In the genomic region with DNA sequence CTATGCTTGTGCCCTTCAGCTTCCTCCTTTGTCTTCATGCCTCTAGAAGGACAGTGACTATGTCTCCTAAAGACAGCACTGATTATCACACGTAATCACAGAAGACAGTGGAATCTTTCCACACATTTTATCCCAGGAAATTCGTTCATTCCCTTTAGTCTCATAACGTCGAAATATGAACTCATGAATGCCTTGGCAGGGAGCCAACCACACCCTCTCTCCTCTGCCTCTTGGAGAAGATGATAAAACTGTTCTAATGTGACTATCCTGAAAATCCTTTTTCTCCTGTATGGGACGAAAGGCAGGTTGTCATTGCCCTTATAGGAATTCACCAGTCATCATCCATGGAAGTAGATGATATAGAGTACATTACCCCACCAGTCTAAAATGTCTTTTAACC, we compare ENCODE assay signal across 22 cellular contexts.
DNase-seq lines count a peak whose midpoint lies in the region; ATAC-seq and TF ChIP-seq lines count a peak whose summit lies in the region.
"Had no signal": no experiment of that assay in that cellular context is flagged by ENCODE, and none has a peak within 500 bp of the region (broad histone marks: within the 10 kb centered on the region; RNA-seq: fewer than 3 reads in every experiment).

No MANE protein-coding gene starts in this region.

- H3K4me3 Mint-ChIP-seq in activated T-helper 1 cell treated with anti-CD3 and anti-CD28 coated beads, Interleukin-12 subunit alpha, Interleukin-12 subunit beta, Interleukin-2, Interleukin-4 antibody, amounts not matched to agents 30 ng/mL and 10 ng/mL and 1 ng/mL, durations not matched to agents 14 hours and 24 hours and 36 hours: no peak overlapping the region
- H3K4me3 Mint-ChIP-seq: activated CD8-positive, alpha-beta memory T cell treated with anti-CD3 and anti-CD28 coated beads, Interleukin-2, amount 10 ng/mL, durations not matched to agents 7 days and 5 days; activated naive CD8-positive, alpha-beta T cell; stimulated activated effector memory CD8-positive, alpha-beta T cell treated with anti-CD3 and anti-CD28 coated beads, Interleukin-12 subunit alpha, Interleukin-12 subunit beta, amount 100 ng/mL, for 72 hours had no signal

- no peak overlapping the region for H3K27ac Mint-ChIP-seq in activated T-helper 1 cell treated with anti-CD3 and anti-CD28 coated beads, Interleukin-12 subunit alpha, Interleukin-12 subunit beta, Interleukin-2, Interleukin-4 antibody, amounts not matched to agents 30 ng/mL and 10 ng/mL and 1 ng/mL, durations not matched to agents 14 hours and 24 hours and 36 hours
- H3K27ac Mint-ChIP-seq: activated CD8-positive, alpha-beta memory T cell treated with anti-CD3 and anti-CD28 coated beads, Interleukin-2, amount 10 ng/mL, durations not matched to agents 7 days and 5 days; activated naive CD8-positive, alpha-beta T cell; stimulated activated effector memory CD8-positive, alpha-beta T cell treated with anti-CD3 and anti-CD28 coated beads, Interleukin-12 subunit alpha, Interleukin-12 subunit beta, amount 100 ng/mL, for 72 hours had no signal

- H3K9me2 ChIP-seq in GM23248 (ENCODE audit: insufficient read depth): no peaks in the 10 kb centered on the region; the same call in 1 of the 2 replicates

- H2AFZ ChIP-seq in GM23248: no peak overlapping the region

- no peaks in the 10 kb centered on the region for H3K36me3 ChIP-seq in GM23248 (ENCODE audit: low read depth)

- TF ChIP-seq POLR2A in GM18505 (IDR thresholded peaks at IDR 0.05; ENCODE audit: borderline replicate concordance, extremely low read depth, insufficient read depth, insufficient read length): no peak

- no peak for ATAC-seq in GM18505 (IDR thresholded peaks at IDR 0.05; ENCODE audit: unreplicated experiment)
- ATAC-seq: activated CD8-positive, alpha-beta memory T cell treated with anti-CD3 and anti-CD28 coated beads, Interleukin-2, amount 10 ng/mL, durations not matched to agents 7 days and 5 days; foreskin keratinocyte; psoas muscle; stimulated activated effector memory CD8-positive, alpha-beta T cell treated with anti-CD3 and anti-CD28 coated beads, Interleukin-12 subunit alpha, Interleukin-12 subunit beta, amount 100 ng/mL, for 72 hours had no signal

- H3K4me3 ChIP-seq in GM23248 (no peak overlapping the region), fibroblast of villous mesenchyme (ENCODE audit: low read depth, low read length) (no peak overlapping the region)
- H3K4me3 ChIP-seq: psoas muscle had no signal

- no peaks in the 10 kb centered on the region for H3K36me3 Mint-ChIP-seq in activated T-helper 1 cell treated with anti-CD3 and anti-CD28 coated beads, Interleukin-12 subunit alpha, Interleukin-12 subunit beta, Interleukin-2, Interleukin-4 antibody, amounts not matched to agents 30 ng/mL and 10 ng/mL and 1 ng/mL, durations not matched to agents 14 hours and 24 hours and 36 hours (ENCODE audit: low read depth)
- H3K36me3 Mint-ChIP-seq: activated CD8-positive, alpha-beta memory T cell treated with anti-CD3 and anti-CD28 coated beads, Interleukin-2, amount 10 ng/mL, durations not matched to agents 7 days and 5 days; activated naive CD8-positive, alpha-beta T cell; stimulated activated effector memory CD8-positive, alpha-beta T cell treated with anti-CD3 and anti-CD28 coated beads, Interleukin-12 subunit alpha, Interleukin-12 subunit beta, amount 100 ng/mL, for 72 hours had no signal

- no peaks in the 10 kb centered on the region for H3K9me3 ChIP-seq in GM23248 (ENCODE audit: low read depth)
- H3K9me3 ChIP-seq: Caco-2, psoas muscle had no signal

- no peaks in the 10 kb centered on the region for H3K9me3 Mint-ChIP-seq in activated T-helper 1 cell treated with anti-CD3 and anti-CD28 coated beads, Interleukin-12 subunit alpha, Interleukin-12 subunit beta, Interleukin-2, Interleukin-4 antibody, amounts not matched to agents 30 ng/mL and 10 ng/mL and 1 ng/mL, durations not matched to agents 14 hours and 24 hours and 36 hours
- H3K9me3 Mint-ChIP-seq: stimulated activated effector memory CD8-positive, alpha-beta T cell treated with anti-CD3 and anti-CD28 coated beads, Interleukin-12 subunit alpha, Interleukin-12 subunit beta, amount 100 ng/mL, for 72 hours had no signal

- H3K79me2 ChIP-seq in GM23248 (ENCODE audit: insufficient read depth): no peaks in the 10 kb centered on the region

- no peaks in the 10 kb centered on the region for H3K4me1 ChIP-seq in GM23248 (ENCODE audit: insufficient read depth)
- H3K4me1 ChIP-seq: Caco-2, foreskin keratinocyte, psoas muscle had no signal

- TF ChIP-seq CTCF in fibroblast of villous mesenchyme (IDR thresholded peaks at IDR 0.05; ENCODE audit: insufficient read depth, low read depth, low read length): no peak
- TF ChIP-seq CTCF in GM10266 (IDR thresholded peaks at IDR 0.05; ENCODE audit: control insufficient read depth, insufficient read depth, low read depth, missing control alignments): no peak

- intact Hi-C loops in activated T-helper 1 cell treated with anti-CD3 and anti-CD28 coated beads, Interleukin-12 subunit alpha, Interleukin-12 subunit beta, Interleukin-2, Interleukin-4 antibody, amounts not matched to agents 30 ng/mL and 10 ng/mL and 1 ng/mL, durations not matched to agents 14 hours and 24 hours and 36 hours (cut with micrococcal nuclease): no loop called here

- H3K4me2 ChIP-seq in GM23248 (ENCODE audit: unreplicated experiment): no peak overlapping the region

- H3F3A ChIP-seq in GM23248 (ENCODE audit: insufficient read depth): no peaks in the 10 kb centered on the region

- no peaks in the 10 kb centered on the region for H4K20me1 ChIP-seq in GM23248 (ENCODE audit: insufficient read depth)

- H3K27me3 Mint-ChIP-seq in activated T-helper 1 cell treated with anti-CD3 and anti-CD28 coated beads, Interleukin-12 subunit alpha, Interleukin-12 subunit beta, Interleukin-2, Interleukin-4 antibody, amounts not matched to agents 30 ng/mL and 10 ng/mL and 1 ng/mL, durations not matched to agents 14 hours and 24 hours and 36 hours (ENCODE audit: insufficient read depth): no peaks in the 10 kb centered on the region
- H3K27me3 Mint-ChIP-seq: activated CD8-positive, alpha-beta memory T cell treated with anti-CD3 and anti-CD28 coated beads, Interleukin-2, amount 10 ng/mL, durations not matched to agents 7 days and 5 days; activated naive CD8-positive, alpha-beta T cell had no signal

- no peak overlapping the region for H3K27ac ChIP-seq in GM23248
- H3K27ac ChIP-seq: foreskin keratinocyte, psoas muscle had no signal

- in situ Hi-C loops in GM23248 (cut with MboI): no loop called here

- no peaks in the 10 kb centered on the region for H3K27me3 ChIP-seq in GM23248 (replicated peaks; ENCODE audit: insufficient read depth)
- H3K27me3 ChIP-seq: foreskin keratinocyte had no signal

- peak; percentile 15 for DNase-seq in NCI-H345 (lab: John Stamatoyannopoulos, UW)
- no peak for DNase-seq in NCI-H345 treated with DMSO at 0.1 percent for 48 hours (lab: John Stamatoyannopoulos, UW; ENCODE audit: unreplicated experiment)
- DNase-seq in GM23248: peak; percentile 7
- DNase-seq in NCI-H69 (lab: John Stamatoyannopoulos, UW): peak; percentile 32
- peak; percentile 28 for DNase-seq in fibroblast of villous mesenchyme (ENCODE audit: low read depth)
- no peak for DNase-seq in activated T-helper 1 cell treated with anti-CD3 and anti-CD28 coated beads, Interleukin-12 subunit alpha, Interleukin-12 subunit beta, Interleukin-2, Interleukin-4 antibody, amounts not matched to agents 30 ng/mL and 10 ng/mL and 1 ng/mL, durations not matched to agents 14 hours and 24 hours and 36 hours (ENCODE audit: low spot score)
- DNase-seq in GM10266 (ENCODE audit: extremely low spot score): no peak
- DNase-seq: activated CD4-positive, alpha-beta T cell treated with anti-CD3 and anti-CD28 coated beads for 48 hours; activated CD8-positive, alpha-beta memory T cell treated with anti-CD3 and anti-CD28 coated beads, Interleukin-2, amount 10 ng/mL, durations not matched to agents 7 days and 5 days; Caco-2; IMR-90; kidney; NCI-H1694; NCI-H524 treated with DMSO at 0.1 percent for 48 hours; psoas muscle; SIG-M5; stimulated activated CD4-positive, alpha-beta T cell treated with anti-CD3 and anti-CD28 coated beads, Interleukin-1b, Interleukin-23, amount 100 ng/mL, for 48 hours; T-helper 1 cell had no signal

- H3K9ac ChIP-seq in GM23248: no peak overlapping the region

- H3K4me1 Mint-ChIP-seq in activated T-helper 1 cell treated with anti-CD3 and anti-CD28 coated beads, Interleukin-12 subunit alpha, Interleukin-12 subunit beta, Interleukin-2, Interleukin-4 antibody, amounts not matched to agents 30 ng/mL and 10 ng/mL and 1 ng/mL, durations not matched to agents 14 hours and 24 hours and 36 hours (ENCODE audit: low read depth): no peaks in the 10 kb centered on the region
- H3K4me1 Mint-ChIP-seq: activated CD8-positive, alpha-beta memory T cell treated with anti-CD3 and anti-CD28 coated beads, Interleukin-2, amount 10 ng/mL, durations not matched to agents 7 days and 5 days; stimulated activated effector memory CD8-positive, alpha-beta T cell treated with anti-CD3 and anti-CD28 coated beads, Interleukin-12 subunit alpha, Interleukin-12 subunit beta, amount 100 ng/mL, for 72 hours had no signal

- 27% methylated on average over 5 of the region's 5 CpGs for WGBS in GM23248 (ENCODE audit: low coverage in 1 of 2, low lambda C conversion rate in 2 of 2, missing lambda C conversion rate in 2 of 2), 2 experiments

Comparison
In these comparisons a context has a peak if more than half of its experiments do, and no peak if none do; other contexts are left out.
1. DNase-seq: peak in NCI-H345 (single experiment), GM23248 (single experiment), NCI-H69 (single experiment) and fibroblast of villous mesenchyme (single experiment); none in NCI-H345 treated with DMSO at 0.1 percent for 48 hours (single experiment), activated T-helper 1 cell treated with anti-CD3 and anti-CD28 coated beads, Interleukin-12 subunit alpha, Interleukin-12 subunit beta, Interleukin-2, Interleukin-4 antibody, amounts not matched to agents 30 ng/mL and 10 ng/mL and 1 ng/mL, durations not matched to agents 14 hours and 24 hours and 36 hours (single experiment) and GM10266 (single experiment).